ENCODE assay signal across 2 cellular contexts in genomic region chr22:46066691-46067090, GRCh38.
TF ChIP-seq lines count a peak whose summit lies in the region.

No MANE protein-coding gene starts in this region.

TF ChIP-seq in liver, 16 proteins besides CTCF, POLR2A, EP300 and RAD21 (continued from another document):
- TF ChIP-seq REST (IDR thresholded peaks at IDR 0.05) = no peak
- TF ChIP-seq HNF4G (IDR thresholded peaks at IDR 0.05) = no peak
- no peak for TF ChIP-seq ZBTB33 (IDR thresholded peaks at IDR 0.05)
- TF ChIP-seq MAX (IDR thresholded peaks at IDR 0.05) = no peak
- no peak for TF ChIP-seq EGR1 (IDR thresholded peaks at IDR 0.05; ENCODE audit: low read depth in 2 of 2)
- no peak for TF ChIP-seq RXRA (IDR thresholded peaks at IDR 0.05)
- TF ChIP-seq SP1 (IDR thresholded peaks at IDR 0.05) = no peak
- no peak for TF ChIP-seq GABPA (IDR thresholded peaks at IDR 0.05 in 1 of 2, conservative IDR thresholded peaks at IDR 0.05 in 1 of 2)
- TF ChIP-seq TAF1 (conservative IDR thresholded peaks at IDR 0.05) = no peak

TF ChIP-seq in HepG2, 621 proteins besides CTCF, POLR2A, EP300 and RAD21 (continued from another document):
- TF ChIP-seq ZNF609 (CRISPR knock-in tag; IDR thresholded peaks at IDR 0.05; ENCODE audit: borderline replicate concordance) = no peak
- TF ChIP-seq CCDC6 (CRISPR knock-in tag; IDR thresholded peaks at IDR 0.05) = no peak
TF ChIP-seq in HepG2: peak in this region for 0.
